ENCODE assay signal across 4 cellular contexts in the genomic region with DNA sequence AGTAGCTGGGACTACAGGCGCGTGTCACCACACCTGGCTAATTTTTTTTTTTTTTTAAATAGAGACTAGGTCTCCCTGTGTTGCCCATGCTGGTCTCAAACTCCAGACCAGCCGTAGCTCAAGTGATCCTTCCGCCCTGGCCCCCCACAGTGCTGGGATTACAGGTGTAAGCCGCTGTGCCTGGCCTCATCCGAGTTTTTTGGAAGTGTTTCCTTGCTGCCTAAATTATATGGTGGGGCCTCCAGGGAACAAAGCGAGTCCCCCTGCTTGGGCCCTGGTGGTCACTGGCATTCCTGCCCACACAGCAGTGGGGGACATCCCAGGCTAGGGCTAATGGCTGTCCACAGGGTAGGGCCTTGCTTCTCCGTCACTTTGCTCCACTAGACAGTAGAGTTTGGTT.
"Had no signal": no experiment of that assay in that cellular context is flagged by ENCODE, and none has a peak within 500 bp of the region (broad histone marks: within the 10 kb centered on the region; RNA-seq: fewer than 3 reads in every experiment).

No MANE protein-coding gene starts in this region.

- H2AFZ ChIP-seq: GM23338 had no signal

- DNase-seq: H9, HCEC 1CT had no signal

- ATAC-seq: GM23338 had no signal

- H3K4me2 ChIP-seq: GM23338 had no signal

- H3K27ac ChIP-seq: HL-60 had no signal

- H3K4me3 ChIP-seq: GM23338 had no signal
